19 cellular contexts compared by ENCODE assay signal in the genomic region with DNA sequence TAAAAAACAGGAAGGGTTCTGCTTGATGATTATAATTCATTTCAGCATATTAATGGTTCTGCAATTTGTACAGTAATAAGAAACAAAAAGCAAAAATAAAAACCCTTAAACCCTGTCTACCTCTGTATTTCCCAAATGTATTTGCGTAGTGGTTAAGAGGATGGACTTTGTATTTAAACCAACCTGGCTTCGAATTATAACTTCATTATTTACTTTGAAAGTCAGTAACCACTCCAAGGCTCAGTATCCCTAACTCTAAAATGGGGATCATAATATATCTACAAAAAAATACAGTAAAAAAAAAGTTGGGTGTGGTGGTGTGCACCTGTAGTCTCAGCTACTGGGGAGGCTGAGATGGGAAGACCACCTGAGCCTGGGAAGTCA.
"Had no signal": no experiment of that assay in that cellular context is flagged by ENCODE, and none has a peak within 500 bp of the region (broad histone marks: within the 10 kb centered on the region; RNA-seq: fewer than 3 reads in every experiment).

No MANE protein-coding gene starts in this region.

- H3K9me3 ChIP-seq: mucosa of descending colon, right atrium auricular region, testis, upper lobe of right lung, vagina had no signal

- H3K36me3 Mint-ChIP-seq: naive thymus-derived CD8-positive, alpha-beta T cell had no signal

- H3K36me3 ChIP-seq: right atrium auricular region, tibial nerve, upper lobe of right lung had no signal

- H3K4me3 ChIP-seq: esophagus squamous epithelium, gastroesophageal sphincter, mucosa of descending colon, right atrium auricular region, testis, tibial nerve, upper lobe of right lung, vagina had no signal

- H3K27me3 ChIP-seq: esophagus squamous epithelium, gastroesophageal sphincter, right atrium auricular region, testis, tibial nerve, upper lobe of right lung, vagina had no signal

- H3K27ac Mint-ChIP-seq: dendritic cell treated with granulocyte-macrophage colony-stimulating factor and Interleukin-4, amounts not matched to agents 40 ng/mL and 50 ng/mL, for 4 days; effector memory CD8-positive, alpha-beta T cell; naive thymus-derived CD8-positive, alpha-beta T cell had no signal

- H3K4me3 Mint-ChIP-seq: dendritic cell treated with granulocyte-macrophage colony-stimulating factor and Interleukin-4, amounts not matched to agents 40 ng/mL and 50 ng/mL, for 4 days; effector memory CD8-positive, alpha-beta T cell; naive thymus-derived CD8-positive, alpha-beta T cell; neural crest cell had no signal

- H3K9me3 Mint-ChIP-seq: dendritic cell treated with granulocyte-macrophage colony-stimulating factor and Interleukin-4, amounts not matched to agents 40 ng/mL and 50 ng/mL, for 4 days; effector memory CD8-positive, alpha-beta T cell; neural crest cell had no signal

- H3K27ac ChIP-seq: gastroesophageal sphincter, right atrium auricular region, testis, tibial nerve, upper lobe of right lung, vagina had no signal

- DNase-seq: effector memory CD8-positive, alpha-beta T cell; esophagus squamous epithelium; glutamatergic neuron; kidney; left cardiac atrium; left ventricle myocardium superior; mucosa of descending colon; naive thymus-derived CD8-positive, alpha-beta T cell; posterior cingulate gyrus; stimulated activated CD4-positive, alpha-beta T cell treated with anti-CD3 and anti-CD28 coated beads, Interleukin-2, amount 100 ng/mL, for 48 hours; stimulated activated naive CD8-positive, alpha-beta T cell treated with anti-CD3 and anti-CD28 coated beads, Interleukin-15, Interleukin-2, amounts not matched to agents 100 U/mL and 50 U/mL, for 24 hours; testis; upper lobe of right lung had no signal

- H3K4me1 Mint-ChIP-seq: naive thymus-derived CD8-positive, alpha-beta T cell; neural crest cell had no signal

- H3K4me1 ChIP-seq: right atrium auricular region, testis had no signal

- ATAC-seq: effector memory CD8-positive, alpha-beta T cell; gastroesophageal sphincter; left cardiac atrium; left ventricle myocardium superior; naive thymus-derived CD8-positive, alpha-beta T cell; stimulated activated naive CD8-positive, alpha-beta T cell treated with anti-CD3 and anti-CD28 coated beads, Interleukin-15, Interleukin-2, amounts not matched to agents 100 U/mL and 50 U/mL, for 24 hours had no signal
